ENCODE assay signal across 1 cellular context in the genomic region with DNA sequence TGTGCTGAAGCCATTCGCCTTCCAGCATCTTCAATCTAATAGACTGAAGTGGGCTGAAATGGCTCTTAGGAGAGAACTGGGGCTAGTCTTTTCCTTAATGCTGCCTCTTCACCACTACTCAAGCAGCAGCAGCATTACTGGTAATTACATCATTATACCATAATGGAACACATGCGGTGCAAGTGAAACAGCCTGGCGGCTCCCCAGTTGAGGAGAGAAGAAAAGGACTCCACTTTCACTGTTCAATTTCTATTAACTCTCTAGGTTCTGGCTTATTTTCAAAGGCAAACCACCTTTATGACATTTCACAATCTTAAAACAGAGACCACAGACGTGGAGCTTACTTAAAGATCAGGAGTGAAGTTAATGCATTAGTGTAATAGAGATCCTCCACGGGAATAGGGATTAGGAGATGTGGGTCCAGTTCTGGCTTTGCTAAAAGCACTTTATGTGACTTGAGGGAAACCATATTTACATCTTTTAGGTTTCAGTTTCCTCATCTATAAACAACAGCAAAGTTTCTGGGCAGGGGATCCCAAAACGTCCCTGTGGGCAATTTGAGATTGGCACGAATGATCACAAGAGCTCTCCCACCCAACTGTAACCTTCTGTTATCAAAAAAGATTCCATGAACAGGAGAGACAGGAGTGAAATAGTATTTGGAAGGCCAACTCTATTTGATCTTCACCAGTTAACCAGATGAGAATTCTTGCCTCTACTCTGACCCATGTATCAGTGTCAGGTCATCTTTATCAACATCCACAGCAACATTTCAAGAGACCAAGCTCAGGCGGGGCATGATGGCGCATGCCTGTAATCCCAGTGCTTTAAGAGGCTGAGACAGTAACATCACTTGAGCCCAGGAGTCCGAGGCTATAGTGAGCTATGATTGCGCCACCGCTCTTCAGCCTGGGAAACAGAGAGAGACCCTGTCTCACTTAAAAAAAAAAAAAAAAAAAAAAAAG.
TF ChIP-seq lines count a peak whose summit lies in the region.

No MANE protein-coding gene starts in this region.

TF ChIP-seq in GM12878, 131 proteins besides CTCF, POLR2A, EP300 and RAD21:
- TF ChIP-seq CREB1 (IDR thresholded peaks at IDR 0.05; ENCODE audit: low read depth) (peak; percentile 70), NFIC (IDR thresholded peaks at IDR 0.05; ENCODE audit: low read depth, low read length) (peak; percentile 76; the same call in 1 of the 2 replicates), KLF5 (IDR thresholded peaks at IDR 0.05; ENCODE audit: partially characterized antibody) (no peak), POLR2AphosphoS5 (IDR thresholded peaks at IDR 0.05; ENCODE audit: low read length) (no peak), NFYA (IDR thresholded peaks at IDR 0.05; ENCODE audit: borderline replicate concordance, low read depth, low read length) (no peak), ETV6 (conservative IDR thresholded peaks at IDR 0.05 in 1 of 2, IDR thresholded peaks at IDR 0.05 in 1 of 2; ENCODE audit: borderline replicate concordance in 1 of 2, low read depth in 1 of 2) (peak in 1 of 2 experiments; percentile 12; a peak in 1 of 4 replicates), JUNB (IDR thresholded peaks at IDR 0.05) (0 out of 2 replicates have a peak, but pooled peaks have one; percentile 33), MEF2A (IDR thresholded peaks at IDR 0.05; ENCODE audit: insufficient read depth, low read depth, low read length) (peak; percentile 66), RUNX3 (IDR thresholded peaks at IDR 0.05; ENCODE audit: low read length) (peak; percentile 74), CREM (IDR thresholded peaks at IDR 0.05; ENCODE audit: low read depth) (peak; percentile 42; the same call in 1 of the 2 replicates), STAT3 (IDR thresholded peaks at IDR 0.05; ENCODE audit: low read depth, low read length) (0 out of 2 replicates have a peak, but pooled peaks have one; percentile 17), FOXM1 (IDR thresholded peaks at IDR 0.05; ENCODE audit: low read depth, low read length) (peak; percentile 37; the same call in 1 of the 2 replicates), EED (IDR thresholded peaks at IDR 0.05; ENCODE audit: low read depth) (peak; percentile 63; the same call in 1 of the 2 replicates)
- TF ChIP-seq, protein P1, sequence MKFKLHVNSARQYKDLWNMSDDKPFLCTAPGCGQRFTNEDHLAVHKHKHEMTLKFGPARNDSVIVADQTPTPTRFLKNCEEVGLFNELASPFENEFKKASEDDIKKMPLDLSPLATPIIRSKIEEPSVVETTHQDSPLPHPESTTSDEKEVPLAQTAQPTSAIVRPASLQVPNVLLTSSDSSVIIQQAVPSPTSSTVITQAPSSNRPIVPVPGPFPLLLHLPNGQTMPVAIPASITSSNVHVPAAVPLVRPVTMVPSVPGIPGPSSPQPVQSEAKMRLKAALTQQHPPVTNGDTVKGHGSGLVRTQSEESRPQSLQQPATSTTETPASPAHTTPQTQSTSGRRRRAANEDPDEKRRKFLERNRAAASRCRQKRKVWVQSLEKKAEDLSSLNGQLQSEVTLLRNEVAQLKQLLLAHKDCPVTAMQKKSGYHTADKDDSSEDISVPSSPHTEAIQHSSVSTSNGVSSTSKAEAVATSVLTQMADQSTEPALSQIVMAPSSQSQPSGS (IDR thresholded peaks at IDR 0.05; ENCODE audit: low read length), result peak; percentile 71
- TF ChIP-seq, protein P2, sequence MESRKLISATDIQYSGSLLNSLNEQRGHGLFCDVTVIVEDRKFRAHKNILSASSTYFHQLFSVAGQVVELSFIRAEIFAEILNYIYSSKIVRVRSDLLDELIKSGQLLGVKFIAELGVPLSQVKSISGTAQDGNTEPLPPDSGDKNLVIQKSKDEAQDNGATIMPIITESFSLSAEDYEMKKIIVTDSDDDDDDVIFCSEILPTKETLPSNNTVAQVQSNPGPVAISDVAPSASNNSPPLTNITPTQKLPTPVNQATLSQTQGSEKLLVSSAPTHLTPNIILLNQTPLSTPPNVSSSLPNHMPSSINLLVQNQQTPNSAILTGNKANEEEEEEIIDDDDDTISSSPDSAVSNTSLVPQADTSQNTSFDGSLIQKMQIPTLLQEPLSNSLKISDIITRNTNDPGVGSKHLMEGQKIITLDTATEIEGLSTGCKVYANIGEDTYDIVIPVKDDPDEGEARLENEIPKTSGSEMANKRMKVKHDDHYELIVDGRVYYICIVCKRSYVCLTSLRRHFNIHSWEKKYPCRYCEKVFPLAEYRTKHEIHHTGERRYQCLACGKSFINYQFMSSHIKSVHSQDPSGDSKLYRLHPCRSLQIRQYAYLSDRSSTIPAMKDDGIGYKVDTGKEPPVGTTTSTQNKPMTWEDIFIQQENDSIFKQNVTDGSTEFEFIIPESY (IDR thresholded peaks at IDR 0.05), result no peak
